Comparison of ENCODE assay signal across 8 cellular contexts in genomic region chr19:54209058-54209747, GRCh38. TPM values are rescaled to one million over a fixed set of nuclear protein-coding genes. Genes with fewer than 3 reads are reported as not detected.
DNase-seq lines count a peak whose midpoint lies in the region; ATAC-seq and TF ChIP-seq lines count a peak whose summit lies in the region.

No MANE protein-coding gene starts in this region.

- H3K9me3 Mint-ChIP-seq in brain = peaks cover 0 to 9% (median 0%) of the 10 kb centered on the region in 5 experiments

- H3K9me3 ChIP-seq in mesodermal cell (ENCODE audit: control insufficient read depth, low read length) = no peaks in the 10 kb centered on the region
- H3K9me3 ChIP-seq in vagina = no peaks in the 10 kb centered on the region

- TF ChIP-seq POLR2A in vagina (IDR thresholded peaks at IDR 0.05) = no peak

- DNase-seq in stimulated activated CD4-positive, alpha-beta T cell treated with anti-CD3 and anti-CD28 coated beads, Interleukin-4, amount 100 ng/mL, for 1 hour = peak; percentile 36
- no peak for DNase-seq in stimulated activated CD4-positive, alpha-beta T cell treated with anti-CD3 and anti-CD28 coated beads, Interleukin-12 subunit alpha, Interleukin-12 subunit beta, amount 100 ng/mL, for 4 hours
- DNase-seq in vagina (ENCODE audit: extremely low spot score in 2 of 2) = no peak
- no peak for DNase-seq in NCI-H2107 treated with DMSO at 0.1 percent for 48 hours (lab: John Stamatoyannopoulos, UW; ENCODE audit: unreplicated experiment)
- DNase-seq in omental fat pad (ENCODE audit: low spot score) = no peak

- H3K27ac Mint-ChIP-seq in brain = peak overlapping the region in 4 of 5 experiments; percentile 92 to 95 (median 93)

- H3K4me1 ChIP-seq in mesodermal cell (ENCODE audit: control insufficient read depth, insufficient read depth, low read length, poor library complexity, severe bottlenecking) (peaks cover 11% of the 10 kb centered on the region), vagina (peaks cover 53% of the 10 kb centered on the region)

- no peak overlapping the region for H3K4me3 ChIP-seq in mesodermal cell (ENCODE audit: extremely low read depth, insufficient read depth, low read length, poor library complexity, severe bottlenecking)
- H3K4me3 ChIP-seq in vagina = no peak overlapping the region

- H3K36me3 Mint-ChIP-seq in brain = peaks cover 64% of the 10 kb centered on the region

- peak overlapping the region; percentile 49 for H3K27ac ChIP-seq in mesodermal cell (ENCODE audit: low read depth, low read length, severe bottlenecking)
- peak overlapping the region; percentile 81 for H3K27ac ChIP-seq in vagina

- ATAC-seq in GM21737 (IDR thresholded peaks at IDR 0.05; ENCODE audit: unreplicated experiment) = no peak
- no peak for ATAC-seq in omental fat pad (ENCODE audit: low FRiP score)

- H3K4me1 Mint-ChIP-seq in brain = peaks cover 54% of the 10 kb centered on the region

- WGBS in mesodermal cell (ENCODE audit: insufficient coverage in 2 of 2), 2 experiments = 70 to 72% methylated on average over 15 to 20 of the region's 23 CpGs

- intact Hi-C loops in vagina (cut with DNase I) = no loop called here

- TF ChIP-seq CTCF in brain (conservative IDR thresholded peaks at IDR 0.05) (no peak), vagina (IDR thresholded peaks at IDR 0.05) (no peak), omental fat pad (IDR thresholded peaks at IDR 0.05) (no peak)

- no peaks in the 10 kb centered on the region for H3K27me3 ChIP-seq in vagina

- H3K36me3 ChIP-seq in mesodermal cell (ENCODE audit: control insufficient read depth, insufficient read depth, low read length) = peaks cover 51% of the 10 kb centered on the region
- peaks cover 0 to 42% of the 10 kb centered on the region in 2 donors for H3K36me3 ChIP-seq in vagina

- no peaks in the 10 kb centered on the region for H3K27me3 Mint-ChIP-seq in brain

- H3K4me3 Mint-ChIP-seq in brain = no peak overlapping the region

RNA-seq across cellular contexts. Expression of gene RPS9, which starts 8.5 kb away (rescaled TPM):
- 2,244 TPM for polyA plus RNA-seq in brain (ENCODE audit: insufficient read depth, low read depth, low replicate concordance)
- 1,693 TPM for polyA plus RNA-seq in mesodermal cell (2013, experiment 1 of 2)
- polyA plus RNA-seq in mesodermal cell (2013, experiment 2 of 2) = 1,592 TPM
- total RNA-seq in vagina = 1,892 TPM
- 1,000 to 10,000 TPM; 1,567 to 2,105 (median 1,838) TPM for total RNA-seq in omental fat pad

RNA-seq across cellular contexts. Expression of gene LILRB3, which starts 13.6 kb away (rescaled TPM):
- 0.29 TPM for polyA plus RNA-seq in brain (ENCODE audit: insufficient read depth, low read depth, low replicate concordance)
- not detected for polyA plus RNA-seq in mesodermal cell (2013, experiment 1 of 2)
- not detected for polyA plus RNA-seq in mesodermal cell (2013, experiment 2 of 2)
- total RNA-seq in vagina (20.4 TPM), omental fat pad (100 to 1,000 TPM in 1 of 4 donors, 10 to 100 TPM in 3; 11.7 to 135 (median 71.5) TPM)

RNA-seq across cellular contexts. Expression of gene TSEN34, which starts 18.1 kb away (rescaled TPM):
- polyA plus RNA-seq in brain (ENCODE audit: insufficient read depth, low read depth, low replicate concordance) = 73.5 TPM
- polyA plus RNA-seq in mesodermal cell (2013, experiment 1 of 2) = 54.2 TPM
- 41.3 TPM for polyA plus RNA-seq in mesodermal cell (2013, experiment 2 of 2)
- 52.3 TPM for total RNA-seq in vagina
- 10 to 100 TPM; 36.1 to 49.3 (median 40.3) TPM for total RNA-seq in omental fat pad

RNA-seq across cellular contexts. Expression of gene MBOAT7, which starts 19.8 kb away (rescaled TPM):
- 94.4 TPM for polyA plus RNA-seq in brain (ENCODE audit: insufficient read depth, low read depth, low replicate concordance)
- polyA plus RNA-seq in mesodermal cell (2013, experiment 1 of 2) = 240 TPM
- polyA plus RNA-seq in mesodermal cell (2013, experiment 2 of 2) = 192 TPM
- total RNA-seq in vagina (76.6 TPM), omental fat pad (10 to 100 TPM; 21.0 to 72.4 (median 32.7) TPM)

RNA-seq across cellular contexts. Expression of gene LILRA6, which starts 33.4 kb away (rescaled TPM):
- polyA plus RNA-seq in brain (ENCODE audit: insufficient read depth, low read depth, low replicate concordance) = 0.24 TPM
- not detected for polyA plus RNA-seq in mesodermal cell (2013, experiment 1 of 2)
- not detected for polyA plus RNA-seq in mesodermal cell (2013, experiment 2 of 2)
- total RNA-seq in vagina (1.5 TPM), omental fat pad (10 to 100 TPM in 1 of 4 donors, 1 to 10 TPM in 3; 2.1 to 13.6 (median 7.3) TPM)
